Comparison of ENCODE assay signal across 8 cellular contexts in the genomic region with DNA sequence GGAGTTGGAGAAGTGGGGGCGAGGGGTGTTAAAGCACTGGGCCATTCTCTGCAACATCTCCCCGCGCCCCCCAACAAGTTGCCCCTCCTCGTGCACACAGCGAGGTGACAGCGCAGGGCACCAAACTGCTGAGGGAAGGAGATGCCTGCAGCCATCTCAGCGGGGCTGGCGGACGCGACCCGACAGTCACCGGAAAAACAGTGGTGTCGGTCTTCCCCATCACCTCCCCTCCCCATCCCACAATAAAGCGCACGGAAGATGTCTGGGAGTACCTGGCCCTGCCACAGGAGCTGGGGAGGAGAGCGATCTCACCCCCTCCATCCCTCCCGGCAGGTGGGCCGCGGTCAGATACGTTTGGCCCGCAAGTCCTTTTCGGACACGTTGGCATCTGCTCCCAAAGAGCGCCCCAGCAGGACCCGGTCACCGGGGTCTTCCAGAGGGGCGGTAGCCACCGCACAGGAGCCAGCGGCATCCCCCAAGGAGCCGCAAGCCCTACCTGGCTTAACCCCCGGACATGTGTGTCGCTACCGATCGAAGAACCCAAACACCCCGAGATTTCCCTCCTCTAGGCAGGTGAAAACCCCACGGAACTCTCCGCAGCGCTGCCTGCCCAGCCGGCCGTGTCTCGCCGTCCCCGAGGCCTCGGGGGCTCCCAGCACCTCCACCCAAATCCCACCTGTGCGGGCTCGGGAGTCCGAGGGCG.
DNase-seq lines count a peak whose midpoint lies in the region; ATAC-seq lines count a peak whose summit lies in the region.

No MANE protein-coding gene starts in this region.

- H3K27me3 Mint-ChIP-seq in central memory CD8-positive, alpha-beta T cell, result peaks cover 45% of the 10 kb centered on the region

- peaks cover 1% of the 10 kb centered on the region for H3K36me3 Mint-ChIP-seq in central memory CD8-positive, alpha-beta T cell (ENCODE audit: insufficient read depth)

- H3K4me1 ChIP-seq in HUES6 (ENCODE audit: control insufficient read depth, insufficient read depth, low read length) (peaks cover 6% of the 10 kb centered on the region; the same call in 1 of the 2 replicates), muscle layer of colon (ENCODE audit: insufficient read depth, low read length) (peaks cover 18% of the 10 kb centered on the region)

- peaks cover 77% of the 10 kb centered on the region for H3K27me3 ChIP-seq in HUES6 (ENCODE audit: control insufficient read depth, insufficient read depth, low read length)
- H3K27me3 ChIP-seq in muscle layer of colon (ENCODE audit: control insufficient read depth in 1 of 2, insufficient read depth in 2 of 2, low read length in 2 of 2), result peaks cover 12 to 33% of the 10 kb centered on the region in 2 donors

- H3K4me3 ChIP-seq in HUES6 (ENCODE audit: low read depth, low read length), result peak overlapping the region; percentile 71
- peak overlapping the region; percentile 66 to 73 for H3K4me3 ChIP-seq in muscle layer of colon (ENCODE audit: low read depth in 1 of 2, low read length in 2 of 2)

- H3K4me1 Mint-ChIP-seq in central memory CD8-positive, alpha-beta T cell, result no peaks in the 10 kb centered on the region

- H3K9ac ChIP-seq in HUES6 (ENCODE audit: low read length), result no peak overlapping the region
- no peak overlapping the region for H3K9ac ChIP-seq in muscle layer of colon (ENCODE audit: low read length)

- H3K27ac ChIP-seq in HUES6 (ENCODE audit: low read depth, low read length) (no peak overlapping the region), muscle layer of colon (ENCODE audit: low read depth, low read length) (no peak overlapping the region)

- no peak for DNase-seq in central memory CD8-positive, alpha-beta T cell (ENCODE audit: low spot score in 2 of 2)
- DNase-seq in foreskin melanocyte, result no peak
- DNase-seq in NCI-H774 (lab: John Stamatoyannopoulos, UW), result no peak
- no peak for DNase-seq in activated effector memory CD4-positive, alpha-beta T cell treated with anti-CD3 and anti-CD28 coated beads, Interleukin-2, amount 50 U/mL, for 16 hours

- no peak overlapping the region for H3K27ac Mint-ChIP-seq in central memory CD8-positive, alpha-beta T cell (ENCODE audit: low read depth)

- peak overlapping the region; percentile 16 for H3K4me3 Mint-ChIP-seq in central memory CD8-positive, alpha-beta T cell

- peak; percentile 18 for ATAC-seq in GM18867 (IDR thresholded peaks at IDR 0.05; ENCODE audit: unreplicated experiment)
- ATAC-seq in central memory CD8-positive, alpha-beta T cell (replicated peaks; ENCODE audit: extremely low read depth, poor library complexity, severe bottlenecking), result no peak
- ATAC-seq in HG03039 (IDR thresholded peaks at IDR 0.05; ENCODE audit: unreplicated experiment), result no peak

- H3K9me3 Mint-ChIP-seq in central memory CD8-positive, alpha-beta T cell, result no peaks in the 10 kb centered on the region

- H3K9me3 ChIP-seq in HUES6 (ENCODE audit: control insufficient read depth, insufficient read depth, low read depth, low read length), result no peaks in the 10 kb centered on the region
- no peaks in the 10 kb centered on the region for H3K9me3 ChIP-seq in muscle layer of colon (ENCODE audit: low read length)

- H3K36me3 ChIP-seq in HUES6 (ENCODE audit: control insufficient read depth, insufficient read depth, low read length), result no peaks in the 10 kb centered on the region
- H3K36me3 ChIP-seq in muscle layer of colon (ENCODE audit: insufficient read depth, low read length), result no peaks in the 10 kb centered on the region
